In the genomic region with DNA sequence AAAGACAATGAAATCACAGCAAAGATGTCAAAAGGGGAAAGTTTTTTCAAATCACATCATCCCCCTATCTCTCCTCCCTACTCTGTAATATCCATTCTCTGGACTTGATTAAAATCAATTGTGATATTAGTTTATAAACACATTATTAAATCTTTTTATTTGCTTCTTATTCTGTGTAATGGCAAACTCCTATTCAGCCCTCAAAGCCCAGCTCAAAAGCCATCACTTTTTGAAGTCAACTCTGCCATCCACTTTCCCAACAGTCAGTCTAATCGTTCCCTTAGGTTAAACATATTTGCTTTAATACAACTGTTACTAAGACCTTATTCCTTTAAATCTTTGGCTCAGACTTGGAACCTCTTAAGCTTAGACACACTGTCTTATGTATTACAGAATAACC, we compare ENCODE assay signal across 26 cellular contexts.
A peak's percentile ranks its signal among the peaks of the same experiment; 100 is the strongest.
DNase-seq lines count a peak whose midpoint lies in the region; TF ChIP-seq lines count a peak whose summit lies in the region.
"Had no signal": no experiment of that assay in that cellular context is flagged by ENCODE, and none has a peak within 500 bp of the region (broad histone marks: within the 10 kb centered on the region; RNA-seq: fewer than 3 reads in every experiment).

No MANE protein-coding gene starts in this region.

- H3K36me3 ChIP-seq in endodermal cell (ENCODE audit: control insufficient read depth, insufficient read depth, low read length) = no peaks in the 10 kb centered on the region
- no peaks in the 10 kb centered on the region for H3K36me3 ChIP-seq in neural cell (ENCODE audit: insufficient read depth, low read length)
- H3K36me3 ChIP-seq: BE2C, BLaER1 had no signal

- H2AFZ ChIP-seq in neural cell (ENCODE audit: low read depth, low read length) = no peak overlapping the region

- H3K9me2 ChIP-seq in neural cell (ENCODE audit: insufficient read depth, low read length) = no peaks in the 10 kb centered on the region

- TF ChIP-seq EP300 in neural cell (conservative IDR thresholded peaks at IDR 0.05; ENCODE audit: poor library complexity, severe bottlenecking) = no peak

- H3K27ac Mint-ChIP-seq in endodermal cell (no peak overlapping the region), glutamatergic neuron (ENCODE audit: unreplicated experiment) (peak overlapping the region; percentile 70)
- H3K27ac Mint-ChIP-seq: CD14-positive monocyte; CD4-positive, alpha-beta memory T cell; CD4-positive, CD25-positive, alpha-beta regulatory T cell; CD8-positive, alpha-beta memory T cell had no signal

- no peak for TF ChIP-seq RAD21 in neural cell (conservative IDR thresholded peaks at IDR 0.05)

- TF ChIP-seq CTCF in endodermal cell (conservative IDR thresholded peaks at IDR 0.05) (no peak), glutamatergic neuron (IDR thresholded peaks at IDR 0.05; ENCODE audit: partially characterized antibody, unreplicated experiment) (no peak), neural cell (IDR thresholded peaks at IDR 0.05; ENCODE audit: poor library complexity, severe bottlenecking) (no peak), retinal pigment epithelial cell (conservative IDR thresholded peaks at IDR 0.05; ENCODE audit: low read depth, low read length) (no peak)

- DNase-seq in endodermal cell = no peak
- DNase-seq in glutamatergic neuron = no peak
- DNase-seq in retinal pigment epithelial cell (ENCODE audit: low read depth) = peak; percentile 7
- DNase-seq in activated CD4-positive, alpha-beta T cell treated with anti-CD3 and anti-CD28 coated beads for 48 hours = no peak
- DNase-seq in AML-193 (lab: John Stamatoyannopoulos, UW) = no peak
- DNase-seq in T-helper 2 cell = no peak
- no peak for DNase-seq in A172 (ENCODE audit: low spot score)
- DNase-seq: 8988T; BE2C; C1 segment of cervical spinal cord; CD4-positive, alpha-beta memory T cell; CD4-positive, CD25-positive, alpha-beta regulatory T cell; CD8-positive, alpha-beta memory T cell; COR-L47; DMS 273 treated with DMSO at 0.1 percent for 48 hours; DMS153; DMS53; DMS79; DND-41; EL; GDM1 had no signal

- H3K4me3 ChIP-seq in endodermal cell (ENCODE audit: low read length) (no peak overlapping the region), neural cell (ENCODE audit: low read length) (peak overlapping the region; percentile 51), retinal pigment epithelial cell (ENCODE audit: low read length) (no peak overlapping the region)
- H3K4me3 ChIP-seq: A549, BLaER1, GM12878 had no signal

- no peaks in the 10 kb centered on the region for H3K4me1 ChIP-seq in endodermal cell (ENCODE audit: control insufficient read depth, insufficient read depth, low read length)
- H3K4me1 ChIP-seq: A549, BE2C, BLaER1 had no signal

- no peaks in the 10 kb centered on the region for H3F3A ChIP-seq in neural cell (ENCODE audit: insufficient read depth, low read length, poor library complexity, severe bottlenecking)

- no peaks in the 10 kb centered on the region for H3K4me1 Mint-ChIP-seq in endodermal cell
- H3K4me1 Mint-ChIP-seq in glutamatergic neuron (ENCODE audit: low read depth, unreplicated experiment) = no peaks in the 10 kb centered on the region
- H3K4me1 Mint-ChIP-seq: CD14-positive monocyte; CD4-positive, alpha-beta memory T cell; CD4-positive, CD25-positive, alpha-beta regulatory T cell; CD8-positive, alpha-beta memory T cell had no signal

- H3K36me3 Mint-ChIP-seq in endodermal cell (ENCODE audit: low read depth) (no peaks in the 10 kb centered on the region), glutamatergic neuron (ENCODE audit: unreplicated experiment) (no peaks in the 10 kb centered on the region)
- H3K36me3 Mint-ChIP-seq: CD14-positive monocyte; CD4-positive, alpha-beta memory T cell; CD4-positive, CD25-positive, alpha-beta regulatory T cell; CD8-positive, alpha-beta memory T cell had no signal

- H3K4me3 Mint-ChIP-seq in endodermal cell = no peak overlapping the region
- H3K4me3 Mint-ChIP-seq in glutamatergic neuron (ENCODE audit: unreplicated experiment) = peak overlapping the region; percentile 20
- H3K4me3 Mint-ChIP-seq: CD14-positive monocyte; CD4-positive, alpha-beta memory T cell; CD4-positive, CD25-positive, alpha-beta regulatory T cell; CD8-positive, alpha-beta memory T cell had no signal

- no peak overlapping the region for H3K9ac ChIP-seq in endodermal cell (ENCODE audit: extremely low read depth, low read length, poor library complexity, severe bottlenecking)
- H3K9ac ChIP-seq in neural cell (ENCODE audit: low read length) = no peak overlapping the region
- H3K9ac ChIP-seq: BLaER1 had no signal

- H3K9me3 Mint-ChIP-seq in endodermal cell (peaks cover 6% of the 10 kb centered on the region), glutamatergic neuron (ENCODE audit: unreplicated experiment) (peaks cover 2% of the 10 kb centered on the region)

- no peaks in the 10 kb centered on the region for H3K9me3 ChIP-seq in endodermal cell (ENCODE audit: control insufficient read depth, low read length)
- H3K9me3 ChIP-seq in neural cell (ENCODE audit: low read length) = no peaks in the 10 kb centered on the region
- H3K9me3 ChIP-seq: A549, BE2C had no signal

- no peaks in the 10 kb centered on the region for H3K79me2 ChIP-seq in neural cell (replicated peaks; ENCODE audit: insufficient read depth, low read length)

- H4K20me1 ChIP-seq in neural cell (ENCODE audit: insufficient read depth) = no peaks in the 10 kb centered on the region
- H4K20me1 ChIP-seq: BLaER1 had no signal

- H3K4me2 ChIP-seq in neural cell (ENCODE audit: low read length) = peak overlapping the region; percentile 32
- H3K4me2 ChIP-seq: A549, BLaER1 had no signal

- H3K27ac ChIP-seq in endodermal cell (ENCODE audit: low read depth, low read length) = peak overlapping the region; percentile 22
- peak overlapping the region; percentile 81 for H3K27ac ChIP-seq in neural cell (ENCODE audit: low read length)
- H3K27ac ChIP-seq: A549, BLaER1 had no signal

- H3K27me3 Mint-ChIP-seq in endodermal cell (ENCODE audit: insufficient read depth) (no peaks in the 10 kb centered on the region), glutamatergic neuron (ENCODE audit: unreplicated experiment) (no peaks in the 10 kb centered on the region)
- H3K27me3 Mint-ChIP-seq: CD4-positive, alpha-beta memory T cell; CD4-positive, CD25-positive, alpha-beta regulatory T cell; CD8-positive, alpha-beta memory T cell had no signal

- 98 to 100% methylated on average over 1 of the region's 1 CpG for WGBS in endodermal cell (ENCODE audit: insufficient coverage in 1 of 2, insufficient read length in 1 of 2), 2 experiments

- H3K27me3 ChIP-seq in endodermal cell (ENCODE audit: control insufficient read depth, insufficient read depth, low read length, poor library complexity, severe bottlenecking) = no peaks in the 10 kb centered on the region
- no peaks in the 10 kb centered on the region for H3K27me3 ChIP-seq in neural cell (ENCODE audit: insufficient read depth, low read depth, low read length)
- H3K27me3 ChIP-seq: BE2C, BLaER1 had no signal

TF ChIP-seq in neural cell, 6 proteins besides CTCF, POLR2A, EP300 and RAD21:
- TF ChIP-seq MXI1 (conservative IDR thresholded peaks at IDR 0.05; ENCODE audit: poor library complexity, severe bottlenecking) (no peak), EZH2 (IDR thresholded peaks at IDR 0.05; ENCODE audit: borderline replicate concordance, insufficient read depth, low read length, poor library complexity, severe bottlenecking) (no peak), POLR2AphosphoS5 (IDR thresholded peaks at IDR 0.05) (no peak), SMC3 (conservative IDR thresholded peaks at IDR 0.05; ENCODE audit: poor library complexity) (no peak), TAF1 (IDR thresholded peaks at IDR 0.05; ENCODE audit: low read depth) (no peak)
- TF ChIP-seq, protein P1, sequence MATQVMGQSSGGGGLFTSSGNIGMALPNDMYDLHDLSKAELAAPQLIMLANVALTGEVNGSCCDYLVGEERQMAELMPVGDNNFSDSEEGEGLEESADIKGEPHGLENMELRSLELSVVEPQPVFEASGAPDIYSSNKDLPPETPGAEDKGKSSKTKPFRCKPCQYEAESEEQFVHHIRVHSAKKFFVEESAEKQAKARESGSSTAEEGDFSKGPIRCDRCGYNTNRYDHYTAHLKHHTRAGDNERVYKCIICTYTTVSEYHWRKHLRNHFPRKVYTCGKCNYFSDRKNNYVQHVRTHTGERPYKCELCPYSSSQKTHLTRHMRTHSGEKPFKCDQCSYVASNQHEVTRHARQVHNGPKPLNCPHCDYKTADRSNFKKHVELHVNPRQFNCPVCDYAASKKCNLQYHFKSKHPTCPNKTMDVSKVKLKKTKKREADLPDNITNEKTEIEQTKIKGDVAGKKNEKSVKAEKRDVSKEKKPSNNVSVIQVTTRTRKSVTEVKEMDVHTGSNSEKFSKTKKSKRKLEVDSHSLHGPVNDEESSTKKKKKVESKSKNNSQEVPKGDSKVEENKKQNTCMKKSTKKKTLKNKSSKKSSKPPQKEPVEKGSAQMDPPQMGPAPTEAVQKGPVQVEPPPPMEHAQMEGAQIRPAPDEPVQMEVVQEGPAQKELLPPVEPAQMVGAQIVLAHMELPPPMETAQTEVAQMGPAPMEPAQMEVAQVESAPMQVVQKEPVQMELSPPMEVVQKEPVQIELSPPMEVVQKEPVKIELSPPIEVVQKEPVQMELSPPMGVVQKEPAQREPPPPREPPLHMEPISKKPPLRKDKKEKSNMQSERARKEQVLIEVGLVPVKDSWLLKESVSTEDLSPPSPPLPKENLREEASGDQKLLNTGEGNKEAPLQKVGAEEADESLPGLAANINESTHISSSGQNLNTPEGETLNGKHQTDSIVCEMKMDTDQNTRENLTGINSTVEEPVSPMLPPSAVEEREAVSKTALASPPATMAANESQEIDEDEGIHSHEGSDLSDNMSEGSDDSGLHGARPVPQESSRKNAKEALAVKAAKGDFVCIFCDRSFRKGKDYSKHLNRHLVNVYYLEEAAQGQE (IDR thresholded peaks at IDR 0.05; ENCODE audit: borderline replicate concordance) = no peak
